ENCODE assay signal across 2 cellular contexts in genomic region chr7:149004405-149005370, GRCh38.
A peak's percentile ranks its signal among the peaks of the same experiment; 100 is the strongest.
TF ChIP-seq lines count a peak whose summit lies in the region.

No MANE protein-coding gene starts in this region.

TF ChIP-seq in K562, 482 proteins besides CTCF, POLR2A, EP300 and RAD21:
- TF ChIP-seq ZNF143 (CRISPR knock-in tag; IDR thresholded peaks at IDR 0.05): peak; percentile 34; the same call in 1 of the 2 replicates
- TF ChIP-seq MTA2 (IDR thresholded peaks at IDR 0.05; ENCODE audit: low read depth): no peak
- TF ChIP-seq POLR2G (IDR thresholded peaks at IDR 0.05; ENCODE audit: low read depth, low read length): peak; percentile 44; the same call in 1 of the 2 replicates
- TF ChIP-seq E2F4 (CRISPR knock-in tag; IDR thresholded peaks at IDR 0.05; ENCODE audit: low read depth): 0 out of 2 replicates have a peak, but pooled peaks have one; percentile 30
- no peak for TF ChIP-seq ZNF445 (CRISPR knock-in tag; IDR thresholded peaks at IDR 0.05; ENCODE audit: low read depth)
- TF ChIP-seq MCM3 (IDR thresholded peaks at IDR 0.05): no peak
- no peak for TF ChIP-seq MYC (IDR thresholded peaks at IDR 0.05; ENCODE audit: low read depth, low read length)
- TF ChIP-seq MYC (CRISPR knock-in tag; IDR thresholded peaks at IDR 0.05; ENCODE audit: borderline replicate concordance, low read depth): no peak
- TF ChIP-seq CHD1 (IDR thresholded peaks at IDR 0.05; ENCODE audit: low read length): no peak

TF ChIP-seq in HepG2, 621 proteins besides CTCF, POLR2A, EP300 and RAD21:
- 0 out of 2 replicates have a peak, but pooled peaks have one; percentile 7 for TF ChIP-seq POLR2G (IDR thresholded peaks at IDR 0.05; ENCODE audit: low read depth, low read length)
- no peak for TF ChIP-seq ZNF713 (CRISPR knock-in tag; IDR thresholded peaks at IDR 0.05)
- no peak for TF ChIP-seq ZSCAN20 (CRISPR knock-in tag; IDR thresholded peaks at IDR 0.05; ENCODE audit: borderline replicate concordance)
- no peak for TF ChIP-seq REL (CRISPR knock-in tag; conservative IDR thresholded peaks at IDR 0.05)
- peak; percentile 30 for TF ChIP-seq RBM22 (optimal IDR thresholded peaks at IDR 0.05; ENCODE audit: low read length)
- TF ChIP-seq, protein P1, sequence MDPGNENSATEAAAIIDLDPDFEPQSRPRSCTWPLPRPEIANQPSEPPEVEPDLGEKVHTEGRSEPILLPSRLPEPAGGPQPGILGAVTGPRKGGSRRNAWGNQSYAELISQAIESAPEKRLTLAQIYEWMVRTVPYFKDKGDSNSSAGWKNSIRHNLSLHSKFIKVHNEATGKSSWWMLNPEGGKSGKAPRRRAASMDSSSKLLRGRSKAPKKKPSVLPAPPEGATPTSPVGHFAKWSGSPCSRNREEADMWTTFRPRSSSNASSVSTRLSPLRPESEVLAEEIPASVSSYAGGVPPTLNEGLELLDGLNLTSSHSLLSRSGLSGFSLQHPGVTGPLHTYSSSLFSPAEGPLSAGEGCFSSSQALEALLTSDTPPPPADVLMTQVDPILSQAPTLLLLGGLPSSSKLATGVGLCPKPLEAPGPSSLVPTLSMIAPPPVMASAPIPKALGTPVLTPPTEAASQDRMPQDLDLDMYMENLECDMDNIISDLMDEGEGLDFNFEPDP (CRISPR knock-in tag; conservative IDR thresholded peaks at IDR 0.05): no peak
